In the genomic region with DNA sequence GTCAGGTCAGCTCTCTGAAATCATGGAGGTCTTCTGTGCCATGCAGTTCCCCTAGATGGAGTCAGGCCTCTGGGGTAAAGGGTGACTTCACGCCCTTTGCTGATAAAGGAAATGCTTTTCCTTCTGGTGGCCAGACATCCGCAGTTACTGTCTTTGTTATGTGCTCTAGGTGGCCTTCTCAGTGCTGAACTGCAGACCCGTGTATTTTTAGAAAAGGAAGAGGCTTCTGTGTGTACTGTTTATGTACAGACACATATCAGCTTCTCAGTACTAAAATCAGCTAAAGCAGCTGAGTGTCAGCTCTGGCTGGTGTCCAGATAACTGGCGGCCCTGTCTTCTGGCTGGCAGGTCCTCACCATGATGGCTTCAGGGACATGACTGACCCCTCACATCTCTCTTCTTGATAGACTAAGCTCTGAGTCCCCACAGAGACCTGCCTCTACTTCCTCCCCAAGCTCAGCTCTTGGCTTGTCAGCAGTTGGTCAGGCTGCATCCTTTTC, we compare ENCODE assay signal across 8 cellular contexts.
DNase-seq lines count a peak whose midpoint lies in the region; ATAC-seq lines count a peak whose summit lies in the region.

No MANE protein-coding gene starts in this region.

- no peak overlapping the region for H4K5ac ChIP-seq in mesendoderm (ENCODE audit: low read length)

- H3K79me1 ChIP-seq in mesendoderm (ENCODE audit: low read length) = no peaks in the 10 kb centered on the region

- no peak overlapping the region for H2AK5ac ChIP-seq in mesendoderm (ENCODE audit: low read length)

- H3K27ac ChIP-seq in mesendoderm (ENCODE audit: low read depth, low read length) = no peak overlapping the region

- WGBS in mesendoderm (ENCODE audit: extremely low coverage, insufficient coverage, low lambda C conversion rate) = no CpG with 5 or more reads among the region's 4 CpGs

- H2BK120ac ChIP-seq in mesendoderm (ENCODE audit: low read depth, low read length) = no peak overlapping the region

- H4K8ac ChIP-seq in mesendoderm (ENCODE audit: low read depth, low read length) = no peak overlapping the region

- H2BK5ac ChIP-seq in mesendoderm (ENCODE audit: low read length) = no peak overlapping the region

- H2BK15ac ChIP-seq in mesendoderm (replicated peaks; ENCODE audit: low read depth) = no peak overlapping the region

- no peaks in the 10 kb centered on the region for H3K79me2 ChIP-seq in mesendoderm (ENCODE audit: control insufficient read depth, insufficient read depth, low read length)

- H3K4me1 ChIP-seq in mesendoderm (ENCODE audit: control insufficient read depth, low read depth, low read length) = peaks cover 11% of the 10 kb centered on the region

- no peaks in the 10 kb centered on the region for H3K36me3 ChIP-seq in mesendoderm (ENCODE audit: control insufficient read depth, insufficient read depth, low read length)

- no peaks in the 10 kb centered on the region for H3K27me3 ChIP-seq in mesendoderm (ENCODE audit: insufficient read depth, low read length, poor library complexity)

- H3K56ac ChIP-seq in mesendoderm (ENCODE audit: low read length) = no peak overlapping the region

- POLR2A ChIA-PET in activated CD4-positive, alpha-beta memory T cell treated with anti-CD3 and anti-CD28 coated beads, Interleukin-2, amount 10 ng/mL, durations not matched to agents 7 days and 5 days (lab: Charles Lee) = interaction anchor here (1.6 kb wide), 1 partner anchor 74 kb away, joined by 5 read pairs; no protein-coding TSS in a partner anchor

- H3K27me3 Mint-ChIP-seq in activated CD4-positive, alpha-beta memory T cell treated with anti-CD3 and anti-CD28 coated beads, Interleukin-2, amount 10 ng/mL, durations not matched to agents 7 days and 5 days = no peaks in the 10 kb centered on the region

- no peaks in the 10 kb centered on the region for H3K9me3 Mint-ChIP-seq in activated CD4-positive, alpha-beta memory T cell treated with anti-CD3 and anti-CD28 coated beads, Interleukin-2, amount 10 ng/mL, durations not matched to agents 7 days and 5 days

- no peaks in the 10 kb centered on the region for H3K36me3 Mint-ChIP-seq in activated CD4-positive, alpha-beta memory T cell treated with anti-CD3 and anti-CD28 coated beads, Interleukin-2, amount 10 ng/mL, durations not matched to agents 7 days and 5 days (ENCODE audit: low read depth)

- CTCF ChIA-PET in activated CD4-positive, alpha-beta memory T cell treated with anti-CD3 and anti-CD28 coated beads, Interleukin-2, amount 10 ng/mL, durations not matched to agents 7 days and 5 days (lab: Charles Lee) = interaction anchor here (0.7 to 1.6 kb wide), 6 partner anchors 20 to 148 kb away, joined by 3 to 6 read pairs (median 5); partner anchors contain the start of gene ARHGAP26

- no peak for DNase-seq in activated CD4-positive, alpha-beta memory T cell treated with anti-CD3 and anti-CD28 coated beads, Interleukin-2, amount 10 ng/mL, durations not matched to agents 7 days and 5 days
- DNase-seq in mesendoderm (peak; percentile 64), HuH-7 (ENCODE audit: low spot score) (no peak), NCI-H1436 (lab: John Stamatoyannopoulos, UW) (no peak), SIG-M5 treated with dmso at 0.1 percent for 504 hours (lab: John Stamatoyannopoulos, UW; ENCODE audit: unreplicated experiment) (no peak)

- H3K18ac ChIP-seq in mesendoderm (ENCODE audit: low read length) = no peak overlapping the region

- H3K4me2 ChIP-seq in mesendoderm (ENCODE audit: low read length) = no peak overlapping the region

- H3K4me1 Mint-ChIP-seq in activated CD4-positive, alpha-beta memory T cell treated with anti-CD3 and anti-CD28 coated beads, Interleukin-2, amount 10 ng/mL, durations not matched to agents 7 days and 5 days = peaks cover 25% of the 10 kb centered on the region

- H3K4ac ChIP-seq in mesendoderm (ENCODE audit: low read depth, low read length) = no peak overlapping the region

- H3K9ac ChIP-seq in mesendoderm (ENCODE audit: low read length) = no peak overlapping the region

- peak overlapping the region; percentile 69 for H3K27ac Mint-ChIP-seq in activated CD4-positive, alpha-beta memory T cell treated with anti-CD3 and anti-CD28 coated beads, Interleukin-2, amount 10 ng/mL, durations not matched to agents 7 days and 5 days

- no peak overlapping the region for H3K4me3 ChIP-seq in mesendoderm (ENCODE audit: low read length)

- H3K23ac ChIP-seq in mesendoderm (ENCODE audit: low read length) = no peak overlapping the region

- ATAC-seq in GM18517 (IDR thresholded peaks at IDR 0.05; ENCODE audit: unreplicated experiment) (peak; percentile 31), HG03066 (IDR thresholded peaks at IDR 0.05; ENCODE audit: low read depth, unreplicated experiment) (peak; percentile 65), GM19035 (IDR thresholded peaks at IDR 0.05; ENCODE audit: unreplicated experiment) (no peak)

- H3K4me3 Mint-ChIP-seq in activated CD4-positive, alpha-beta memory T cell treated with anti-CD3 and anti-CD28 coated beads, Interleukin-2, amount 10 ng/mL, durations not matched to agents 7 days and 5 days = no peak overlapping the region
